10 cellular contexts compared by ENCODE assay signal in the genomic region with DNA sequence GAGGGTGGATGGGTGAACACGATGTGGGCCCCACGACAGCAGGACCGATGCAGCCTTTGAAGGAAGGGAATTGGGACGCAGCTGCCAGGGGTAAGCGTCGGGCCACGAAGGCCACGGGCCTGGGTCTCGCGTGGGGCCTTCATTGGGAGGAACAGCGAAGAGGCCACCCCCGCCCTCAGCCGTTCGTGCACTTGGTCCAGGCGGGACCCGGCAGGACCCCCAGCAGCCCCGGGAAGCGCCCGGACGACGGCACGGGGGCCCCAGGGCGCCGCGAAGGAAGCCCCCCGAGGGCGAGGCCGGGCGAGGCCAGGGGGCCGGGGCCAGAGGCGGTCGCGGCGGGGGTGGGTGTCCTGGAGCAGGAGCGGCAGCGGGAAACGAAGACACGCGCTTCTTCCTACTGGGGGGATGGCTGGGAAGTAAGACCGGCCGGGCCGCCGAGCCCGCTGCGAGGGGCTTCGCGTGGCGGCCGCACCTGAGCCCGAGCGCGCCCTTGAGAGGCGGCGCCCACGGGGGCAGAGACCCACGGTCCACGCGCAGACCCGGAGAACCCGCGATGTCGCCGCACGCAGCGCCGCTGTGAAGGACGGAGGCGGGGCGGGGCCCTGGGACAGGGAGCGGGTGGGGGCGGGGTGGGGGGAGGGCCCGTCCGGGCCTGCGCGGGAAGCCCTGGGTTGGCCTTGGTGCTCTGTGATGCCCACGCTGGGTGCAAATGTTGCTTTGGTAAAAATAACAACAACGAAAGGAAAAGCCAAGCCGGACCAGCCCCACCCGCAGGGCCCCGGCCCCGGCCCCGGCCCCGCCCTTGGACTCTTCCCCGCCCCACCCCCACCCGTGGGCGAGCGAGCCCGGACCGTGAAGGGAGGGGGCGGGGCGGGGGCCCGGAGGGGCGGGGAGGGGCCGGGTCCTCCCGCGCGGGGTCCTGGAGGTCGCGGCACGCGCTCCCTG. TPM values are rescaled to one million over a fixed set of nuclear protein-coding genes. Genes with fewer than 3 reads are reported as not detected.
DNase-seq lines count a peak whose midpoint lies in the region; ATAC-seq, FAIRE-seq and TF ChIP-seq lines count a peak whose summit lies in the region.
"Had no signal": no experiment of that assay in that cellular context is flagged by ENCODE, and none has a peak within 500 bp of the region (broad histone marks: within the 10 kb centered on the region; RNA-seq: fewer than 3 reads in every experiment).

No MANE protein-coding gene starts in this region.

- ATAC-seq in right lobe of liver = no peak
- no peak for ATAC-seq in HepG2
- no peak for ATAC-seq in GM19452 (IDR thresholded peaks at IDR 0.05; ENCODE audit: unreplicated experiment)

- H3K27ac Mint-ChIP-seq in chondrocyte (ENCODE audit: unreplicated experiment) = peak overlapping the region; percentile 41

- H3K4me3 Mint-ChIP-seq in chondrocyte (ENCODE audit: unreplicated experiment) = peak overlapping the region; percentile 50

- in situ Hi-C loops in HepG2 (cut with HindIII; ENCODE audit: extremely low pct_ligation_motif_present, low pct_unique_long_range_greater_than_20kb) = no loop called here

- peak overlapping the region; percentile 92 for H2BK15ac ChIP-seq in mesenchymal stem cell (ENCODE audit: low read depth, poor library complexity, severe bottlenecking)

- no peak overlapping the region for H3K4me3 ChIP-seq in right lobe of liver
- H3K4me3 ChIP-seq in HepG2 (replicated peaks in 1 of 3; ENCODE audit: insufficient read depth in 1 of 3, low read depth in 2 of 3, low read length in 3 of 3) = no peak overlapping the region
- H3K4me3 ChIP-seq in mesenchymal stem cell (ENCODE audit: insufficient read depth in 1 of 2, low read depth in 1 of 2, low read length in 2 of 2) = peak overlapping the region in 1 of 2 experiments; percentile 49
- peak overlapping the region; percentile 4 to 51 for H3K4me3 ChIP-seq in uterus
- H3K4me3 ChIP-seq: SK-N-MC had no signal

- BruUV-seq in HepG2 (replicated peaks; lab: Mats Ljungman, UMichigan) = no TSS peak

- no peak for TF ChIP-seq CTCF in right lobe of liver (IDR thresholded peaks at IDR 0.05)
- TF ChIP-seq CTCF in HepG2 (CRISPR knock-in tag; IDR thresholded peaks at IDR 0.05) = no peak
- no peak for TF ChIP-seq CTCF in chondrocyte (IDR thresholded peaks at IDR 0.05)
- TF ChIP-seq CTCF in uterus (IDR thresholded peaks at IDR 0.05) = no peak

- peaks cover 32% of the 10 kb centered on the region for H3K4me1 Mint-ChIP-seq in chondrocyte (ENCODE audit: low read depth)

- WGBS in right lobe of liver (ENCODE audit: insufficient coverage, low coverage, low lambda C conversion rate, missing lambda C conversion rate) = 5% methylated on average over 12 of the region's 101 CpGs
- 82% methylated on average over 70 of the region's 101 CpGs for WGBS in HepG2 (ENCODE audit: low lambda C conversion rate)
- whole genome bisulfite sequencing in mesenchymal stem cell = 13% methylated on average over 44 of the region's 101 CpGs

- H2AK5ac ChIP-seq in mesenchymal stem cell (ENCODE audit: low read length, severe bottlenecking) = peak overlapping the region; percentile 18

- H4K91ac ChIP-seq in mesenchymal stem cell (ENCODE audit: low read length) = peak overlapping the region; percentile 76

- TF ChIP-seq EP300 in HepG2 (IDR thresholded peaks at IDR 0.05; ENCODE audit: low read depth in 2 of 2, low read length in 2 of 2) = no peak
- no peak for TF ChIP-seq EP300 in HepG2 (CRISPR knock-in tag; IDR thresholded peaks at IDR 0.05; ENCODE audit: borderline replicate concordance)

- DNase-seq in right lobe of liver = peak in 2 of 3 donors; percentile 17 to 43
- no peak for DNase-seq in HepG2 (ENCODE audit: low spot score)
- DNase-seq in chondrocyte (ENCODE audit: low spot score) = peak; percentile 73
- DNase-seq in mesenchymal stem cell = no peak
- DNase-seq in uterus = peak; percentile 23 to 39
- DNase-seq in SW480 (ENCODE audit: low spot score) = no peak
- no peak for DNase-seq in NCI-H146 treated with DMSO at 0.1 percent for 48 hours (lab: John Stamatoyannopoulos, UW; ENCODE audit: unreplicated experiment)

- H3K79me2 ChIP-seq in HepG2 (ENCODE audit: insufficient read depth, low read length) = no peaks in the 10 kb centered on the region

- no peaks in the 10 kb centered on the region for H3K36me3 ChIP-seq in right lobe of liver
- H3K36me3 ChIP-seq in HepG2 (replicated peaks in 1 of 2; ENCODE audit: control insufficient read depth in 1 of 2, insufficient read depth in 2 of 2, low read length in 2 of 2) = no peaks in the 10 kb centered on the region
- no peaks in the 10 kb centered on the region for H3K36me3 ChIP-seq in mesenchymal stem cell (ENCODE audit: control insufficient read depth in 1 of 2, insufficient read depth in 2 of 2, low read depth in 1 of 2, low read length in 2 of 2)
- H3K36me3 ChIP-seq in uterus = no peaks in the 10 kb centered on the region

- no peak for TF ChIP-seq POLR2A in right lobe of liver (IDR thresholded peaks at IDR 0.05)
- TF ChIP-seq POLR2A in HepG2 (IDR thresholded peaks at IDR 0.05; ENCODE audit: insufficient read depth in 1 of 2, low read depth in 2 of 2, low read length in 2 of 2) = no peak
- TF ChIP-seq POLR2A in uterus (IDR thresholded peaks at IDR 0.05) = no peak

- no peaks in the 10 kb centered on the region for H4K20me1 ChIP-seq in HepG2 (ENCODE audit: insufficient read depth, low read length)

- peak overlapping the region in 1 of 2 experiments; percentile 14 for H3K23ac ChIP-seq in mesenchymal stem cell (ENCODE audit: low read length in 2 of 2)

- no peak overlapping the region for H3K9ac ChIP-seq in HepG2 (ENCODE audit: insufficient read depth, low read depth, low read length)
- no peak overlapping the region for H3K9ac ChIP-seq in mesenchymal stem cell (ENCODE audit: low read length)

- H3K27ac ChIP-seq in right lobe of liver (no peak overlapping the region), HepG2 (ENCODE audit: extremely low read length, insufficient read depth, low read length) (no peak overlapping the region), mesenchymal stem cell (ENCODE audit: low read length, poor library complexity, severe bottlenecking) (no peak overlapping the region), uterus (peak overlapping the region; percentile 28 to 65)
- H3K27ac ChIP-seq: SK-N-MC had no signal

- peak overlapping the region; percentile 57 for H2BK120ac ChIP-seq in mesenchymal stem cell (ENCODE audit: low read depth, low read length)

- H3K27me3 Mint-ChIP-seq in chondrocyte (ENCODE audit: low read depth) = no peaks in the 10 kb centered on the region

- no peak for TF ChIP-seq RAD21 in HepG2 (CRISPR knock-in tag; IDR thresholded peaks at IDR 0.05)

- CTCF ChIA-PET in HepG2 (lab: Yijun Ruan, JAX; ENCODE audit: low intra/inter-chr PET ratio, low total read pairs) = no interaction called here

- POLR2A ChIA-PET in HepG2 (lab: Yijun Ruan, JAX) = no interaction called here

- H3K4me2 ChIP-seq in HepG2 (ENCODE audit: low read depth, low read length) = no peak overlapping the region
- H3K4me2 ChIP-seq in mesenchymal stem cell (ENCODE audit: low read length, poor library complexity, severe bottlenecking) = peak overlapping the region; percentile 87

- peak overlapping the region in 1 of 2 experiments; percentile 81 for H2BK12ac ChIP-seq in mesenchymal stem cell (ENCODE audit: low read length in 2 of 2)

- peaks cover under 1% of the 10 kb centered on the region for H3K36me3 Mint-ChIP-seq in chondrocyte (ENCODE audit: low read depth)

- peak overlapping the region in 1 of 2 experiments; percentile 17 for H3K4ac ChIP-seq in mesenchymal stem cell (ENCODE audit: low read depth in 1 of 2, low read length in 2 of 2)

- peak overlapping the region; percentile 78 to 85 for H3K18ac ChIP-seq in mesenchymal stem cell (ENCODE audit: low read depth in 1 of 2, low read length in 2 of 2)

- H3K9me3 ChIP-seq in right lobe of liver (no peaks in the 10 kb centered on the region), HepG2 (ENCODE audit: low read length) (no peaks in the 10 kb centered on the region), mesenchymal stem cell (ENCODE audit: control insufficient read depth, low read length) (no peaks in the 10 kb centered on the region), uterus (no peaks in the 10 kb centered on the region)

- no peak overlapping the region for H2BK5ac ChIP-seq in mesenchymal stem cell (ENCODE audit: low read depth, low read length, poor library complexity, severe bottlenecking)

- intact Hi-C loops in right lobe of liver (cut with DNase I) = no loop called here
- intact Hi-C loops in HepG2 (cut with micrococcal nuclease; ENCODE audit: unreplicated experiment) = loop anchor here (10.0 kb wide), 1 partner anchor 56 kb away; the partner anchor contains the start of gene ADARB1
- intact Hi-C loops in uterus (cut with DNase I; ENCODE audit: low total_unique reads) = no loop called here

- H3K14ac ChIP-seq in mesenchymal stem cell (ENCODE audit: low read length in 2 of 2) = no peak overlapping the region

- H3K27me3 ChIP-seq in right lobe of liver = peaks cover 0 to 6% of the 10 kb centered on the region in 2 donors
- H3K27me3 ChIP-seq in HepG2 (ENCODE audit: control insufficient read depth in 1 of 2, insufficient read depth in 2 of 2, low read length in 2 of 2) = peaks cover 0 to 16% of the 10 kb centered on the region in 2 experiments; a peak in 1 of 5 replicates
- H3K27me3 ChIP-seq in mesenchymal stem cell (ENCODE audit: control insufficient read depth in 1 of 2, insufficient read depth in 1 of 2, low read length in 2 of 2) = peaks cover 0 to 36% of the 10 kb centered on the region in 2 experiments
- no peaks in the 10 kb centered on the region for H3K27me3 ChIP-seq in uterus

- H3K79me1 ChIP-seq in mesenchymal stem cell (replicated peaks; ENCODE audit: low read length, poor library complexity, severe bottlenecking) = no peaks in the 10 kb centered on the region

- H3K4me1 ChIP-seq in right lobe of liver (no peaks in the 10 kb centered on the region), HepG2 (ENCODE audit: insufficient read depth, low read length) (peaks cover 73% of the 10 kb centered on the region), mesenchymal stem cell (ENCODE audit: control insufficient read depth, insufficient read depth, low read depth, low read length) (peaks cover 40% of the 10 kb centered on the region), uterus (peaks cover 0 to 4% of the 10 kb centered on the region in 2 donors)

- FAIRE-seq in HepG2 (lab: Jason Lieb, UNC) = no peak
- FAIRE-seq: G401.6 had no signal

- H2AFZ ChIP-seq in HepG2 (ENCODE audit: low read length) = no peak overlapping the region
- peak overlapping the region; percentile 46 for H2AFZ ChIP-seq in mesenchymal stem cell (ENCODE audit: low read depth, low read length)

- H4K8ac ChIP-seq in mesenchymal stem cell (ENCODE audit: low read length) = peak overlapping the region; percentile 76

- H3K9me3 Mint-ChIP-seq in chondrocyte (ENCODE audit: low read depth) = peaks cover 5% of the 10 kb centered on the region

RNA-seq across cellular contexts. Expression of gene ADARB1, which starts 56.0 kb away (rescaled TPM):
- total RNA-seq in right lobe of liver (1 to 10 TPM; 4.7 to 9.9 (median 8.6) TPM), HepG2 (2016; rRNA removed; fragmentation: Illumina TruSeq; extraction: Trizol) (9.2 and 10.0 TPM in 2 replicates), chondrocyte (53.8 to 92.8 TPM (median 89.5 TPM) in 3 replicates), uterus (10 to 100 TPM; 21.8 to 69.6 (median 43.3) TPM)
- 28.7 and 30.2 TPM in 2 replicates for total RNA-seq in HepG2 (2016; cell fraction: cytosol; rRNA removed; fragmentation: Illumina TruSeq; extraction: Trizol; ENCODE audit: low read depth)
- 7.9 and 11.7 TPM in 2 replicates for total RNA-seq in HepG2 (2016; cell fraction: insoluble cytoplasmic fraction; rRNA removed; fragmentation: Illumina TruSeq; extraction: Trizol)
- total RNA-seq in HepG2 (2016; cell fraction: membrane; rRNA removed; fragmentation: Illumina TruSeq; extraction: Trizol) = 20.0 and 20.9 TPM in 2 replicates
- 8.5 and 10.4 TPM in 2 replicates for total RNA-seq in HepG2 (2016; cell fraction: nucleus; rRNA removed; fragmentation: Illumina TruSeq; extraction: Trizol)
- 6.6 and 7.1 TPM in 2 replicates for polyA plus RNA-seq in HepG2 (2011; rRNA removed)
- 4.2 and 4.4 TPM in 2 replicates for polyA plus RNA-seq in HepG2 (2011; cell fraction: cytosol; rRNA removed)
- 22.2 and 26.9 TPM in 2 replicates for polyA plus RNA-seq in HepG2 (2011; cell fraction: nucleus; rRNA removed)
- 5.3 and 7.8 TPM in 2 replicates for polyA plus RNA-seq in HepG2 (2012)
- 5.5 and 7.0 TPM in 2 replicates for polyA plus RNA-seq in HepG2 (2016; cell fraction: cytosol; fragmentation: Illumina TruSeq; extraction: Trizol; ENCODE audit: low read depth)
- 6.8 and 8.6 TPM in 2 replicates for polyA plus RNA-seq in HepG2 (2016; cell fraction: insoluble cytoplasmic fraction; fragmentation: Illumina TruSeq; extraction: Trizol; ENCODE audit: low read depth)
- 6.8 and 9.8 TPM in 2 replicates for polyA plus RNA-seq in HepG2 (2016; cell fraction: membrane; fragmentation: Illumina TruSeq; extraction: Trizol; ENCODE audit: low read depth)
- 23.5 and 27.1 TPM in 2 replicates for polyA plus RNA-seq in HepG2 (2016; cell fraction: nucleus; fragmentation: Illumina TruSeq; extraction: Trizol; ENCODE audit: insufficient read depth, low read depth)
- polyA minus RNA-seq in HepG2 (2011; rRNA and poly(A)+ RNA removed; ENCODE audit: low replicate concordance) = 15.4 and 123 TPM in 2 replicates
- 7.9 and 8.5 TPM in 2 replicates for polyA minus RNA-seq in HepG2 (2011; cell fraction: cytosol; rRNA and poly(A)+ RNA removed)
- polyA minus RNA-seq in HepG2 (2011; cell fraction: nucleus; rRNA and poly(A)+ RNA removed) = 16.2 and 17.0 TPM in 2 replicates
- polyA plus RNA-seq in mesenchymal stem cell (2013, experiment 1 of 2) = 4.7 TPM
- 5.0 TPM for polyA plus RNA-seq in mesenchymal stem cell (2013, experiment 2 of 2)

Comparison
In these comparisons a context has a peak if more than half of its experiments do, and no peak if none do; other contexts are left out.
1. DNase-seq: peak in right lobe of liver (2 of 3), chondrocyte (single experiment) and uterus (2 of 2); none in HepG2 (single experiment), mesenchymal stem cell (single experiment), SW480 (single experiment) and NCI-H146 treated with DMSO at 0.1 percent for 48 hours (single experiment).
2. H3K27ac ChIP-seq: peak in uterus (2 of 2); none in right lobe of liver (0 of 3), HepG2 (single experiment) and mesenchymal stem cell (single experiment).
3. H3K4me3 ChIP-seq: peak in uterus (2 of 2); none in right lobe of liver (0 of 3) and HepG2 (0 of 3).